In the genomic region with DNA sequence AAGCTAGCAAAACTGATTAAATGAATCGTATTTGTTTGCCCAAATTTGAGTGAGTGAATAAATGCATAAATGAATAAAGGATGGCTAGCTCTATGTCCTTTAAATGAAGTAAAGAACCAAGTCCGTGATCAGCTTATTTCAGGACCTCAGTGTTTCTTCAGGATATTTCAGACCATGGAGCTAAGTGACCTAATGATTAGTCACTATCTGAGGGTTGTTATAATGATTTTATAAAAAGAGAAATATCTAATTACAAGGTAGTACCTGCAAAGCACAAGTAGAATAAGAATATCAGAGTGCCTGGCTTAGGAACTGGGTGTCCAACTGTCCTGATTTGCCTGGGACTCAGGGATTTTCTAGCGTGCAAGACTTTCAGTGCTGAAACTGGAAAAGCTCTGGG, we compare ENCODE assay signal across 18 cellular contexts. TPM values are rescaled to one million over a fixed set of nuclear protein-coding genes. Genes with fewer than 3 reads are reported as not detected.
DNase-seq lines count a peak whose midpoint lies in the region; ATAC-seq and TF ChIP-seq lines count a peak whose summit lies in the region.
"Had no signal": no experiment of that assay in that cellular context is flagged by ENCODE, and none has a peak within 500 bp of the region (broad histone marks: within the 10 kb centered on the region; RNA-seq: fewer than 3 reads in every experiment).

No MANE protein-coding gene starts in this region.

- H3K9ac ChIP-seq in PC-3 (ENCODE audit: low read length): no peak overlapping the region
- H3K9ac ChIP-seq in skeletal muscle tissue (ENCODE audit: low read depth in 1 of 3, low read length in 3 of 3): peak overlapping the region in 2 of 3 donors; percentile 42 to 62
- H3K9ac ChIP-seq: BLaER1 treated with 17β-estradiol and CSF1 and Interleukin-3, amounts not matched to agents 10 nM and 100 nM had no signal

- H3K79me2 ChIP-seq in PC-3 (ENCODE audit: low read length): no peaks in the 10 kb centered on the region

- TF ChIP-seq CTCF in PC-3 (conservative IDR thresholded peaks at IDR 0.05; ENCODE audit: low read depth, low read length) (no peak), left lung (IDR thresholded peaks at IDR 0.05) (no peak), WTC11 (IDR thresholded peaks at IDR 0.05) (no peak)

- no peaks in the 10 kb centered on the region for H3K36me3 ChIP-seq in PC-3 (ENCODE audit: low read depth, low read length)
- peaks cover 0 to 9% (median 3%) of the 10 kb centered on the region in 3 donors for H3K36me3 ChIP-seq in skeletal muscle tissue (ENCODE audit: control insufficient read depth in 3 of 3, insufficient read depth in 3 of 3, low read length in 3 of 3)
- peaks cover 0 to 9% of the 10 kb centered on the region in 2 donors for H3K36me3 ChIP-seq in left lung

- no peaks in the 10 kb centered on the region for H3K9me3 ChIP-seq in PC-3 (ENCODE audit: low read length)
- no peaks in the 10 kb centered on the region for H3K9me3 ChIP-seq in skeletal muscle tissue (ENCODE audit: control insufficient read depth in 3 of 3, low read length in 3 of 3)
- H3K9me3 ChIP-seq in left lung: no peaks in the 10 kb centered on the region
- H3K9me3 ChIP-seq: BLaER1 treated with 17β-estradiol and CSF1 and Interleukin-3, amounts not matched to agents 10 nM and 100 nM had no signal

- H3F3A ChIP-seq in PC-3 (ENCODE audit: low read length, unreplicated experiment): no peaks in the 10 kb centered on the region

- BruUV-seq in PC-3 (replicated peaks; lab: Mats Ljungman, UMichigan): no TSS peak

- peaks cover 23% of the 10 kb centered on the region for H3K4me1 ChIP-seq in PC-3 (ENCODE audit: insufficient read depth, low read length)
- peaks cover 12 to 19% (median 14%) of the 10 kb centered on the region in 3 donors for H3K4me1 ChIP-seq in skeletal muscle tissue (ENCODE audit: control insufficient read depth in 3 of 3, insufficient read depth in 3 of 3, low read length in 3 of 3)
- H3K4me1 ChIP-seq in left lung: peaks cover 0 to 5% of the 10 kb centered on the region in 2 donors

- intact Hi-C loops in Right ventricle myocardium superior (cut with DNase I): no loop called here
- intact Hi-C loops in left cardiac atrium (cut with DNase I): no loop called here
- intact Hi-C loops in PC-3 (cut with micrococcal nuclease): loop anchor here (5.0 kb wide), 2 partner anchors 225 to 440 kb away; no protein-coding TSS in a partner anchor
- intact Hi-C loops in left lung (cut with DNase I): no loop called here

- H3K4me2 ChIP-seq in PC-3 (ENCODE audit: low read length): peak overlapping the region; percentile 50
- H3K4me2 ChIP-seq: BLaER1 treated with 17β-estradiol and CSF1 and Interleukin-3, amounts not matched to agents 10 nM and 100 nM; PC-9 had no signal

- H3K27me3 ChIP-seq in PC-3 (ENCODE audit: low read length): peaks cover 13% of the 10 kb centered on the region; the same call in 1 of the 2 replicates
- H3K27me3 ChIP-seq in skeletal muscle tissue (ENCODE audit: control insufficient read depth in 3 of 3, insufficient read depth in 3 of 3, low read length in 3 of 3): no peaks in the 10 kb centered on the region
- H3K27me3 ChIP-seq in left lung: no peaks in the 10 kb centered on the region
- H3K27me3 ChIP-seq: BLaER1 treated with 17β-estradiol and CSF1 and Interleukin-3, amounts not matched to agents 10 nM and 100 nM had no signal

- H3K4me3 ChIP-seq in PC-3 (ENCODE audit: low read length): no peak overlapping the region
- H3K4me3 ChIP-seq in skeletal muscle tissue (ENCODE audit: low read length in 3 of 3): no peak overlapping the region
- H3K4me3 ChIP-seq in left lung: no peak overlapping the region
- H3K4me3 ChIP-seq: BLaER1 treated with 17β-estradiol and CSF1 and Interleukin-3, amounts not matched to agents 10 nM and 100 nM; K562; PC-9 had no signal

- no peak overlapping the region for H3K27ac Mint-ChIP-seq in WTC11
- H3K27ac Mint-ChIP-seq: HFFc6 had no signal

- no peaks in the 10 kb centered on the region for H3K27me3 Mint-ChIP-seq in WTC11 (ENCODE audit: low read depth)

- ATAC-seq in Right ventricle myocardium superior (ENCODE audit: poor library complexity) (peak; percentile 26), left cardiac atrium (no peak), PC-3 (peak; percentile 72), left lung (no peak), WTC11 (no peak), HG03108 (IDR thresholded peaks at IDR 0.05; ENCODE audit: unreplicated experiment) (no peak)
- ATAC-seq: K562 had no signal

- CTCF ChIA-PET in PC-3 (lab: Charles Lee): interaction anchor here (0.5 to 0.6 kb wide), 2 partner anchors 370 to 440 kb away, joined by 4 to 5 read pairs; no protein-coding TSS in a partner anchor
- CTCF ChIA-PET in WTC11 (lab: Charles Lee): no interaction called here

- H3K27ac ChIP-seq in PC-3 (ENCODE audit: low read length) (no peak overlapping the region), skeletal muscle tissue (ENCODE audit: low read depth, low read length) (peak overlapping the region; percentile 41), left lung (no peak overlapping the region)
- H3K27ac ChIP-seq: BLaER1 treated with 17β-estradiol and CSF1 and Interleukin-3, amounts not matched to agents 10 nM and 100 nM; HL-60; PC-9 had no signal

- H3K36me3 Mint-ChIP-seq in WTC11: no peaks in the 10 kb centered on the region

- H3K9me2 ChIP-seq in PC-3 (replicated peaks; ENCODE audit: low read length): no peaks in the 10 kb centered on the region

- no peak overlapping the region for H3K4me3 Mint-ChIP-seq in WTC11
- H3K4me3 Mint-ChIP-seq: HFFc6 had no signal

- H2AFZ ChIP-seq in PC-3 (ENCODE audit: low read length): no peak overlapping the region
- H2AFZ ChIP-seq: PC-9 had no signal

- no peaks in the 10 kb centered on the region for H3K9me3 Mint-ChIP-seq in WTC11
- H3K9me3 Mint-ChIP-seq: HFFc6 had no signal

- peaks cover 10% of the 10 kb centered on the region for H3K4me1 Mint-ChIP-seq in WTC11

- no peaks in the 10 kb centered on the region for H4K20me1 ChIP-seq in PC-3 (ENCODE audit: low read length)

- DNase-seq in Right ventricle myocardium superior (no peak), left cardiac atrium (no peak), PC-3 (peak; percentile 66), iris pigment epithelial cell (ENCODE audit: low read depth) (peak; percentile 45), left lung (no peak), WTC11 (ENCODE audit: low spot score) (no peak)
- DNase-seq: HFFc6, NCI-H1048, NCI-H1436 treated with DMSO at 0.1 percent for 48 hours, NCI-H2029 treated with DMSO at 0.1 percent for 48 hours, NCI-H82, PC-9 had no signal

- POLR2A ChIA-PET in PC-3 (lab: Charles Lee; ENCODE audit: unreplicated experiment) (interaction anchor here (0.6 kb wide), 2 partner anchors 13 to 676 kb away, joined by 3 read pairs; no protein-coding TSS in a partner anchor), WTC11 (lab: Charles Lee) (no interaction called here)

TF ChIP-seq in WTC11, 78 proteins besides CTCF, POLR2A, EP300 and RAD21 (continues in another document):
- TF ChIP-seq ZNF425 (CRISPR knock-in tag; conservative IDR thresholded peaks at IDR 0.05) (no peak), RELA (CRISPR knock-in tag; IDR thresholded peaks at IDR 0.05; ENCODE audit: borderline replicate concordance) (no peak), ZNF219 (CRISPR knock-in tag; IDR thresholded peaks at IDR 0.05; ENCODE audit: borderline replicate concordance) (no peak), ESRRA (CRISPR knock-in tag; IDR thresholded peaks at IDR 0.05; ENCODE audit: borderline replicate concordance) (no peak), CDX4 (CRISPR knock-in tag; IDR thresholded peaks at IDR 0.05; ENCODE audit: borderline replicate concordance) (no peak), ZNF396 (CRISPR knock-in tag; IDR thresholded peaks at IDR 0.05; ENCODE audit: borderline replicate concordance) (no peak)
- TF ChIP-seq, protein P1, sequence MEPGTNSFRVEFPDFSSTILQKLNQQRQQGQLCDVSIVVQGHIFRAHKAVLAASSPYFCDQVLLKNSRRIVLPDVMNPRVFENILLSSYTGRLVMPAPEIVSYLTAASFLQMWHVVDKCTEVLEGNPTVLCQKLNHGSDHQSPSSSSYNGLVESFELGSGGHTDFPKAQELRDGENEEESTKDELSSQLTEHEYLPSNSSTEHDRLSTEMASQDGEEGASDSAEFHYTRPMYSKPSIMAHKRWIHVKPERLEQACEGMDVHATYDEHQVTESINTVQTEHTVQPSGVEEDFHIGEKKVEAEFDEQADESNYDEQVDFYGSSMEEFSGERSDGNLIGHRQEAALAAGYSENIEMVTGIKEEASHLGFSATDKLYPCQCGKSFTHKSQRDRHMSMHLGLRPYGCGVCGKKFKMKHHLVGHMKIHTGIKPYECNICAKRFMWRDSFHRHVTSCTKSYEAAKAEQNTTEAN (CRISPR knock-in tag; IDR thresholded peaks at IDR 0.05): no peak

RNA-seq across cellular contexts. Expression of gene KCNJ2, which starts 12.5 kb away (rescaled TPM):
- total RNA-seq in Right ventricle myocardium superior (47.1 TPM), left cardiac atrium (1 to 10 TPM; 4.8 to 5.7 TPM), PC-3 (2014; rRNA removed) (0.36 TPM in 1 of 2 replicates, not detected in the other), skeletal muscle tissue (34.4 TPM), left lung (10 to 100 TPM; 14.6 to 25.3 TPM), WTC11 (2021) (1.1 to 1.6 TPM (median 1.3 TPM) in 3 replicates)
- total RNA-seq: A172, K562, PC-9 had no signal

Comparison
In these comparisons a context has a peak if more than half of its experiments do, and no peak if none do; other contexts are left out.
1. ATAC-seq: peak in Right ventricle myocardium superior (single experiment) and PC-3 (single experiment); none in left cardiac atrium (0 of 2), left lung (single experiment), WTC11 (single experiment) and HG03108 (single experiment).
2. DNase-seq: peak in PC-3 (single experiment) and iris pigment epithelial cell (single experiment); none in Right ventricle myocardium superior (single experiment), left cardiac atrium (single experiment), left lung (0 of 2) and WTC11 (single experiment).